In genomic region chr10:130809181-130809580, GRCh38 we compare ENCODE assay signal across 15 cellular contexts.
A peak's percentile ranks its signal among the peaks of the same experiment; 100 is the strongest.
DNase-seq lines count a peak whose midpoint lies in the region; TF ChIP-seq lines count a peak whose summit lies in the region.
"Had no signal": no experiment of that assay in that cellular context is flagged by ENCODE, and none has a peak within 500 bp of the region (broad histone marks: within the 10 kb centered on the region; RNA-seq: fewer than 3 reads in every experiment).

No MANE protein-coding gene starts in this region.

- no peak for TF ChIP-seq EP300 in esophagus muscularis mucosa (IDR thresholded peaks at IDR 0.05)

- TF ChIP-seq CTCF in coronary artery (IDR thresholded peaks at IDR 0.05) (no peak), esophagus muscularis mucosa (IDR thresholded peaks at IDR 0.05) (no peak), type B pancreatic cell (conservative IDR thresholded peaks at IDR 0.05) (no peak)

- 83% methylated on average over 6 of the region's 9 CpGs for WGBS in esophagus muscularis mucosa

- no peak for TF ChIP-seq POLR2A in esophagus muscularis mucosa (IDR thresholded peaks at IDR 0.05; ENCODE audit: low read depth)

- no peaks in the 10 kb centered on the region for H3K9me3 Mint-ChIP-seq in type B pancreatic cell

- no peak overlapping the region for H3K27ac Mint-ChIP-seq in type B pancreatic cell
- H3K27ac Mint-ChIP-seq: CD4-positive, CD25-positive, alpha-beta regulatory T cell; CD8-positive, alpha-beta memory T cell; GM23338 had no signal

- intact Hi-C loops in esophagus muscularis mucosa (cut with DNase I) = no loop called here

- H3K27me3 Mint-ChIP-seq in type B pancreatic cell = peaks cover 6% of the 10 kb centered on the region
- H3K27me3 Mint-ChIP-seq: CD4-positive, CD25-positive, alpha-beta regulatory T cell had no signal

- H3K4me1 ChIP-seq in esophagus muscularis mucosa = no peaks in the 10 kb centered on the region
- H3K4me1 ChIP-seq: BE2C had no signal

- no peaks in the 10 kb centered on the region for H3K4me1 Mint-ChIP-seq in type B pancreatic cell (ENCODE audit: unreplicated experiment)
- H3K4me1 Mint-ChIP-seq: CD4-positive, CD25-positive, alpha-beta regulatory T cell; CD8-positive, alpha-beta memory T cell had no signal

- no peak overlapping the region for H3K27ac ChIP-seq in coronary artery
- H3K27ac ChIP-seq in esophagus muscularis mucosa (replicated peaks in 1 of 4) = no peak overlapping the region
- H3K27ac ChIP-seq: HL-60 had no signal

- H3K27me3 ChIP-seq in esophagus muscularis mucosa = peaks cover 0 to 44% (median 0%) of the 10 kb centered on the region in 4 donors
- H3K27me3 ChIP-seq: BE2C had no signal

- no peaks in the 10 kb centered on the region for H3K36me3 Mint-ChIP-seq in type B pancreatic cell
- H3K36me3 Mint-ChIP-seq: CD4-positive, CD25-positive, alpha-beta regulatory T cell; CD8-positive, alpha-beta memory T cell had no signal

- H3K36me3 ChIP-seq in esophagus muscularis mucosa = no peaks in the 10 kb centered on the region
- H3K36me3 ChIP-seq: BE2C had no signal

- DNase-seq in coronary artery (ENCODE audit: low spot score) (peak; percentile 53), esophagus muscularis mucosa (ENCODE audit: extremely low spot score) (peak; percentile 83), mesenteric fat pad (ENCODE audit: low spot score) (peak; percentile 64), type B pancreatic cell (ENCODE audit: extremely low spot score, unreplicated experiment) (peak; percentile 49), activated gamma-delta T cell treated with Interleukin-2 at 50 U/mL for 16 hours (no peak), HK-2 (ENCODE audit: unreplicated experiment) (no peak), NCI-H1092 treated with DMSO at 0.1 percent for 48 hours (lab: John Stamatoyannopoulos, UW) (no peak)
- DNase-seq: BE2C; C1 segment of cervical spinal cord; CD4-positive, CD25-positive, alpha-beta regulatory T cell; CD8-positive, alpha-beta memory T cell; COR-L47; HCEC 1CT had no signal

- H3K4me3 ChIP-seq in coronary artery = no peak overlapping the region
- no peak overlapping the region for H3K4me3 ChIP-seq in esophagus muscularis mucosa
- H3K4me3 ChIP-seq: GM23338 had no signal

- no peaks in the 10 kb centered on the region for H3K9me3 ChIP-seq in esophagus muscularis mucosa
- H3K9me3 ChIP-seq: BE2C had no signal

- no peak overlapping the region for H3K4me3 Mint-ChIP-seq in type B pancreatic cell
- H3K4me3 Mint-ChIP-seq: CD4-positive, CD25-positive, alpha-beta regulatory T cell; CD8-positive, alpha-beta memory T cell; GM23338 had no signal

Comparison
In these comparisons a context has a peak if more than half of its experiments do, and no peak if none do; other contexts are left out.
1. DNase-seq: peak in coronary artery (single experiment), esophagus muscularis mucosa (single experiment), mesenteric fat pad (single experiment) and type B pancreatic cell (single experiment); none in activated gamma-delta T cell treated with Interleukin-2 at 50 U/mL for 16 hours (single experiment), HK-2 (single experiment) and NCI-H1092 treated with DMSO at 0.1 percent for 48 hours (single experiment).